13 cellular contexts compared by ENCODE assay signal in the genomic region with DNA sequence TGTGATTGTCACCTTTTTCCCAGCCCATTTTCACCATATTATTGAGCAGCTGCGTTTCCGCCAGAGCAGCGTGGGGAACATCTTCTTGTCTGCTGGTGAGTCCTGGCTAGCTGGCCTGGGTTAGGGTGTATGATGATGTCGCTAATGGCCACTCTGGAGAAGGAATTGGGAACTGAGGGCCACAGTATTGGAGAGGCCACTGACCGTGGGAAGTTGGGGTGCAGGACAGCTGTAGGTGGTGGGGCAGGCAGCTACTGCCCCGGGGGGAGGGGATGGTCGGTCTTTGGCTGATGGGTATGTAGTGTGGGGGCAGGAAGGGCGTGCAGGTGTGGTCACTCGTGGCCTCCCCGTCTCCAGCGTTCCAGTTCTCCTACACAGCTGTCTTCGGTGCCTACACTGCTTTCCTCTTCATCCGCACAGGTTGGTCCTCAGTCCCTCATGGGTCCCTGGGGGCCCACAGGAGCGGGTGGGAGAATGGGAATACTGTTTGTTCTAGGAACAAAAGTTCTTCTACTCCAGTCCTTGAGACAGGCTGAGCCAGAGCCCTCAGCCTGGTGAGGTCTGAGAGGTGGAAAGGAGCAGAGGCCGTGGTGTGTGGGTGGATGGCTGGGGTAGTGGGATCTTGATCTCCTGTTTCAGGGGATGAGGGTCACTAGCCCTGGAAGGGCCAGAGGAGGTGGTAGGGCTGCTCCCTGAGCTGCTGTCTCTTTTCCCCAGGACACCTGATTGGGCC. TPM values are rescaled to one million over a fixed set of nuclear protein-coding genes. Genes with fewer than 3 reads are reported as not detected.
A peak's percentile ranks its signal among the peaks of the same experiment; 100 is the strongest.
DNase-seq lines count a peak whose midpoint lies in the region; ATAC-seq and TF ChIP-seq lines count a peak whose summit lies in the region.
"Had no signal": no experiment of that assay in that cellular context is flagged by ENCODE, and none has a peak within 500 bp of the region (broad histone marks: within the 10 kb centered on the region; RNA-seq: fewer than 3 reads in every experiment).

No MANE protein-coding gene starts in this region.

- BruUV-seq in HCT116 (replicated peaks; lab: Mats Ljungman, UMichigan) = no TSS peak

- H3K9me2 ChIP-seq in HCT116 (ENCODE audit: insufficient read depth) = no peaks in the 10 kb centered on the region

- peak overlapping the region in 1 of 10 experiments; percentile 98; a peak in 2 of 20 replicates for H3K4me3 ChIP-seq in BLaER1 treated with 17β-estradiol and CSF1 and Interleukin-3, amounts not matched to agents 10 nM and 100 nM
- H3K4me3 ChIP-seq in HCT116 (replicated peaks in 1 of 2; ENCODE audit: low read depth in 1 of 2, low read length in 2 of 2) = no peak overlapping the region
- H3K4me3 ChIP-seq in coronary artery = no peak overlapping the region
- H3K4me3 ChIP-seq: HAP-1 had no signal

- CTCF ChIA-PET in HCT116 (lab: Charles Lee) = no interaction called here

- no peaks in the 10 kb centered on the region for H3K9me3 Mint-ChIP-seq in activated naive CD8-positive, alpha-beta T cell treated with anti-CD3 and anti-CD28 coated beads for 36 hours
- no peaks in the 10 kb centered on the region for H3K9me3 Mint-ChIP-seq in nephron

- no peaks in the 10 kb centered on the region for H3K9me3 ChIP-seq in BLaER1 treated with 17β-estradiol and CSF1 and Interleukin-3, amounts not matched to agents 10 nM and 100 nM (replicated peaks in 1 of 11)
- H3K9me3 ChIP-seq in HCT116 (ENCODE audit: control insufficient read depth in 1 of 2, insufficient read depth in 1 of 2, low read depth in 1 of 2, low read length in 2 of 2) = no peaks in the 10 kb centered on the region
- H3K9me3 ChIP-seq: HAP-1 had no signal

- no peak for ATAC-seq in HCT116

- TF ChIP-seq POLR2A in HCT116 (IDR thresholded peaks at IDR 0.05; ENCODE audit: borderline replicate concordance, extremely low read depth, insufficient read depth, insufficient read length) = no peak

- peaks cover 55% of the 10 kb centered on the region for H3K79me2 ChIP-seq in HCT116 (ENCODE audit: insufficient read depth, low read length)

- RAD21 ChIA-PET in HCT116 (lab: Charles Lee; ENCODE audit: low non-redundant PET in 1 of 2, low total read pairs in 2 of 2, uncharacterized antibody in 2 of 2, unreplicated experiment in 2 of 2) = no interaction called here

- peaks cover 16 to 55% (median 36%) of the 10 kb centered on the region in 11 experiments; a peak in 20 of 22 replicates for H4K20me1 ChIP-seq in BLaER1 treated with 17β-estradiol and CSF1 and Interleukin-3, amounts not matched to agents 10 nM and 100 nM
- peaks cover 3% of the 10 kb centered on the region; the same call in 1 of the 2 replicates for H4K20me1 ChIP-seq in HCT116 (ENCODE audit: insufficient read depth)

- peak overlapping the region; percentile 98 for H3K4me3 Mint-ChIP-seq in activated naive CD8-positive, alpha-beta T cell treated with anti-CD3 and anti-CD28 coated beads for 36 hours
- H3K4me3 Mint-ChIP-seq in nephron = peak overlapping the region; percentile 92 to 99 (median 93)

- POLR2A ChIA-PET in HCT116 (lab: Charles Lee) = interaction anchor here (1.1 to 1.4 kb wide), 2 partner anchors 11 to 177 kb away, joined by 3 to 4 read pairs; a partner anchor contains a TSS

- no peak for TF ChIP-seq RAD21 in HCT116 (IDR thresholded peaks at IDR 0.05; ENCODE audit: low read depth)

- H3K4me2 ChIP-seq in BLaER1 treated with 17β-estradiol and CSF1 and Interleukin-3, amounts not matched to agents 10 nM and 100 nM = peak overlapping the region in 10 of 11 experiments; percentile 92 to 99 (median 94); a peak in 18 of 22 replicates
- peak overlapping the region; percentile 82; the same call in 1 of the 2 replicates for H3K4me2 ChIP-seq in HCT116 (ENCODE audit: low read length)

- DNase-seq in HCT116 (ENCODE audit: low read depth, low spot score) (no peak), SIG-M5 treated with dmso at 0.1 percent for 504 hours (lab: John Stamatoyannopoulos, UW; ENCODE audit: unreplicated experiment) (no peak), COLO829 (ENCODE audit: low spot score) (no peak), coronary artery (ENCODE audit: low spot score) (no peak), germinal center (ENCODE audit: low spot score) (no peak)
- DNase-seq in activated naive CD8-positive, alpha-beta T cell treated with anti-CD3 and anti-CD28 coated beads for 36 hours = no peak
- DNase-seq: cerebellar nuclear complex, KBM-7, NCI-H2081, small intestine had no signal

- peaks cover 35% of the 10 kb centered on the region for H3K4me1 Mint-ChIP-seq in activated naive CD8-positive, alpha-beta T cell treated with anti-CD3 and anti-CD28 coated beads for 36 hours
- H3K4me1 Mint-ChIP-seq in nephron = peaks cover 12% of the 10 kb centered on the region

- H2AFZ ChIP-seq in HCT116 (ENCODE audit: low read depth, low read length, poor library complexity, severe bottlenecking) = no peak overlapping the region

- peak overlapping the region in 10 of 11 experiments; percentile 12 to 100 (median 99); a peak in 15 of 22 replicates for H3K9ac ChIP-seq in BLaER1 treated with 17β-estradiol and CSF1 and Interleukin-3, amounts not matched to agents 10 nM and 100 nM
- no peak overlapping the region for H3K9ac ChIP-seq in HCT116 (ENCODE audit: low read length)

- H3K36me3 Mint-ChIP-seq in activated naive CD8-positive, alpha-beta T cell treated with anti-CD3 and anti-CD28 coated beads for 36 hours = peaks cover 20% of the 10 kb centered on the region
- peaks cover 14% of the 10 kb centered on the region for H3K36me3 Mint-ChIP-seq in nephron (ENCODE audit: low read depth)

- peak overlapping the region in 4 of 11 experiments; percentile 12 to 69 (median 38); a peak in 3 of 22 replicates for H3K27ac ChIP-seq in BLaER1 treated with 17β-estradiol and CSF1 and Interleukin-3, amounts not matched to agents 10 nM and 100 nM
- H3K27ac ChIP-seq in HCT116 (ENCODE audit: low read depth, low read length) (no peak overlapping the region; the same call in 1 of the 2 replicates), coronary artery (no peak overlapping the region)

- peaks cover 28 to 62% (median 52%) of the 10 kb centered on the region in 10 experiments for H3K4me1 ChIP-seq in BLaER1 treated with 17β-estradiol and CSF1 and Interleukin-3, amounts not matched to agents 10 nM and 100 nM
- H3K4me1 ChIP-seq in HCT116 (ENCODE audit: control insufficient read depth in 1 of 2, insufficient read depth in 2 of 2, low read length in 2 of 2) = peaks cover 7 to 20% of the 10 kb centered on the region in 2 experiments; a peak in 3 of 4 replicates

- intact Hi-C loops in HCT116 (cut with micrococcal nuclease) = no loop called here

- H3K27me3 ChIP-seq in BLaER1 treated with 17β-estradiol and CSF1 and Interleukin-3, amounts not matched to agents 10 nM and 100 nM = no peaks in the 10 kb centered on the region
- no peaks in the 10 kb centered on the region for H3K27me3 ChIP-seq in HCT116 (ENCODE audit: insufficient read depth, low read length)

- peak overlapping the region; percentile 25 for H3K27ac Mint-ChIP-seq in activated naive CD8-positive, alpha-beta T cell treated with anti-CD3 and anti-CD28 coated beads for 36 hours
- H3K27ac Mint-ChIP-seq in nephron = peak overlapping the region in 1 of 3 experiments; percentile 32

- peaks cover 36 to 75% (median 47%) of the 10 kb centered on the region in 11 experiments for H3K36me3 ChIP-seq in BLaER1 treated with 17β-estradiol and CSF1 and Interleukin-3, amounts not matched to agents 10 nM and 100 nM
- peaks cover 7 to 21% of the 10 kb centered on the region in 2 experiments for H3K36me3 ChIP-seq in HCT116 (ENCODE audit: control insufficient read depth in 1 of 2, insufficient read depth in 2 of 2, low read length in 2 of 2)

- H3K27me3 Mint-ChIP-seq in activated naive CD8-positive, alpha-beta T cell treated with anti-CD3 and anti-CD28 coated beads for 36 hours = no peaks in the 10 kb centered on the region
- no peaks in the 10 kb centered on the region for H3K27me3 Mint-ChIP-seq in nephron (ENCODE audit: low read depth)

- TF ChIP-seq CTCF in HCT116 (IDR thresholded peaks at IDR 0.05 in 2 of 3, conservative IDR thresholded peaks at IDR 0.05 in 1 of 3; ENCODE audit: borderline replicate concordance in 1 of 3, insufficient read depth in 1 of 3, low read depth in 2 of 3, low read length in 2 of 3) (no peak), nephron (IDR thresholded peaks at IDR 0.05; ENCODE audit: unreplicated experiment in 3 of 3) (no peak), coronary artery (IDR thresholded peaks at IDR 0.05) (no peak)

TF ChIP-seq in HCT116, 20 proteins besides CTCF, POLR2A, EP300 and RAD21 (continues in another document):
- TF ChIP-seq SIN3A (IDR thresholded peaks at IDR 0.05; ENCODE audit: low read depth) = no peak
- no peak for TF ChIP-seq EZH2phosphoT487 (IDR thresholded peaks at IDR 0.05; ENCODE audit: borderline replicate concordance)
- no peak for TF ChIP-seq JUND (IDR thresholded peaks at IDR 0.05)
- TF ChIP-seq CEBPB (IDR thresholded peaks at IDR 0.05; ENCODE audit: low read depth) = no peak
- TF ChIP-seq, protein P1, sequence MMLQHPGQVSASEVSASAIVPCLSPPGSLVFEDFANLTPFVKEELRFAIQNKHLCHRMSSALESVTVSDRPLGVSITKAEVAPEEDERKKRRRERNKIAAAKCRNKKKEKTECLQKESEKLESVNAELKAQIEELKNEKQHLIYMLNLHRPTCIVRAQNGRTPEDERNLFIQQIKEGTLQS (IDR thresholded peaks at IDR 0.05) = no peak
- TF ChIP-seq EZH2 (IDR thresholded peaks at IDR 0.05) = no peak
- TF ChIP-seq YY1 (IDR thresholded peaks at IDR 0.05; ENCODE audit: extremely low read depth, insufficient replicate concordance, low read depth, low read length) = no peak
- TF ChIP-seq POLR2AphosphoS5 (IDR thresholded peaks at IDR 0.05; ENCODE audit: low read depth, low read length) = no peak
- TF ChIP-seq, protein P2, sequence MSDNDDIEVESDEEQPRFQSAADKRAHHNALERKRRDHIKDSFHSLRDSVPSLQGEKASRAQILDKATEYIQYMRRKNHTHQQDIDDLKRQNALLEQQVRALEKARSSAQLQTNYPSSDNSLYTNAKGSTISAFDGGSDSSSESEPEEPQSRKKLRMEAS (IDR thresholded peaks at IDR 0.05) = no peak

RNA-seq across cellular contexts. Expression of a gene that starts 2.1 kb away (rescaled TPM):
- 35.3 TPM for total RNA-seq in HCT116 (2021; ENCODE audit: unreplicated experiment)
- polyA plus RNA-seq in HCT116 (2012) = 35.0 and 37.5 TPM in 2 replicates
- total RNA-seq in activated naive CD8-positive, alpha-beta T cell treated with anti-CD3 and anti-CD28 coated beads for 36 hours = 10 to 100 TPM; 26.8 to 31.1 TPM

RNA-seq across cellular contexts. Expression of a gene that starts 11.6 kb away (rescaled TPM):
- 55.4 TPM for total RNA-seq in HCT116 (2021; ENCODE audit: unreplicated experiment)
- polyA plus RNA-seq in HCT116 (2012) = 28.7 and 30.2 TPM in 2 replicates
- total RNA-seq in activated naive CD8-positive, alpha-beta T cell treated with anti-CD3 and anti-CD28 coated beads for 36 hours = 10 to 100 TPM; 36.3 to 37.8 TPM
